Comparison of ENCODE assay signal across 19 cellular contexts in genomic region chr22:49462291-49462690, GRCh38.
A peak's percentile ranks its signal among the peaks of the same experiment; 100 is the strongest.
DNase-seq lines count a peak whose midpoint lies in the region; ATAC-seq, FAIRE-seq and TF ChIP-seq lines count a peak whose summit lies in the region.
"Had no signal": no experiment of that assay in that cellular context is flagged by ENCODE, and none has a peak within 500 bp of the region (broad histone marks: within the 10 kb centered on the region; RNA-seq: fewer than 3 reads in every experiment).

No MANE protein-coding gene starts in this region.

- no peak overlapping the region for H3K4me2 ChIP-seq in osteoblast (ENCODE audit: insufficient read depth, low read length)
- H3K4me2 ChIP-seq: A549 had no signal

- no peak overlapping the region for H3K4me3 ChIP-seq in osteoblast (ENCODE audit: insufficient read depth, low read length)
- H3K4me3 ChIP-seq: A549 had no signal

- no peaks in the 10 kb centered on the region for H3K36me3 Mint-ChIP-seq in T-helper 17 cell (ENCODE audit: low read depth)
- H3K36me3 Mint-ChIP-seq: CD4-positive, alpha-beta memory T cell; IgD-negative memory B cell had no signal

- no peaks in the 10 kb centered on the region for H4K20me1 ChIP-seq in osteoblast (ENCODE audit: insufficient read depth, low read length)

- TF ChIP-seq POLR2A in GM12891 (IDR thresholded peaks at IDR 0.05; ENCODE audit: low read depth, low read length) = no peak

- H3K9me3 ChIP-seq in osteoblast (ENCODE audit: low read depth, low read length) (no peaks in the 10 kb centered on the region), T-helper 17 cell (ENCODE audit: control insufficient read depth, low read length, poor library complexity, severe bottlenecking) (no peaks in the 10 kb centered on the region)
- H3K9me3 ChIP-seq: A549 had no signal

- H3K4me1 ChIP-seq in osteoblast (ENCODE audit: insufficient read depth, low read length) = no peaks in the 10 kb centered on the region
- H3K4me1 ChIP-seq: A549 had no signal

- H3K4me1 Mint-ChIP-seq in T-helper 17 cell = peaks cover 3% of the 10 kb centered on the region
- H3K4me1 Mint-ChIP-seq: IgD-negative memory B cell had no signal

- no peak for TF ChIP-seq CTCF in osteoblast (IDR thresholded peaks at IDR 0.05; ENCODE audit: extremely low read depth, low read depth, low read length)

- no peaks in the 10 kb centered on the region for H3K79me2 ChIP-seq in osteoblast (ENCODE audit: insufficient read depth, low read length)

- FAIRE-seq in GM12891 (lab: Jason Lieb, UNC) = no peak
- FAIRE-seq: A549, HepG2 had no signal

- H3K36me3 ChIP-seq in osteoblast (ENCODE audit: insufficient read depth, low read length) = no peaks in the 10 kb centered on the region

- ATAC-seq in Right ventricle myocardium superior (ENCODE audit: poor library complexity) (no peak), T-helper 17 cell (no peak), HG03469 (IDR thresholded peaks at IDR 0.05; ENCODE audit: unreplicated experiment) (no peak)
- ATAC-seq: A549, HepG2 had no signal

- no peak overlapping the region for H2AFZ ChIP-seq in osteoblast (ENCODE audit: low read length)

- no peak overlapping the region for H3K27ac Mint-ChIP-seq in T-helper 17 cell
- H3K27ac Mint-ChIP-seq: CD4-positive, alpha-beta memory T cell had no signal

- no peaks in the 10 kb centered on the region for H3K27me3 ChIP-seq in osteoblast (ENCODE audit: insufficient read depth, low read length)

- H3K27me3 Mint-ChIP-seq in T-helper 17 cell = no peaks in the 10 kb centered on the region
- H3K27me3 Mint-ChIP-seq: IgD-negative memory B cell had no signal

- intact Hi-C loops in cardiac septum (cut with DNase I) = no loop called here
- intact Hi-C loops in Right ventricle myocardium superior (cut with DNase I) = no loop called here

- H3K4me3 Mint-ChIP-seq in T-helper 17 cell = no peak overlapping the region
- H3K4me3 Mint-ChIP-seq: CD14-positive monocyte; CD4-positive, alpha-beta memory T cell; H9; IgD-negative memory B cell had no signal

- DNase-seq in cardiac septum (ENCODE audit: low spot score) = peak; percentile 17
- DNase-seq in Right ventricle myocardium superior = no peak
- peak; percentile 91 for DNase-seq in foreskin melanocyte
- peak; percentile 25 for DNase-seq in osteoblast (ENCODE audit: insufficient read length, low spot score, missing footprints)
- DNase-seq in GM12891 (ENCODE audit: insufficient read length, low spot score) = no peak
- no peak for DNase-seq in T-helper 17 cell
- DNase-seq: AML-193; CD4-positive, alpha-beta memory T cell; DMS153; DMS79; GDM1; GOT3; H9 had no signal

- no peak overlapping the region for H3K27ac ChIP-seq in osteoblast (ENCODE audit: low read depth, low read length)
- H3K27ac ChIP-seq: 22Rv1, A549 had no signal

TF ChIP-seq in GM12891, 5 proteins besides CTCF, POLR2A, EP300 and RAD21:
- no peak for TF ChIP-seq PAX5 (IDR thresholded peaks at IDR 0.05; ENCODE audit: insufficient read depth, low read length, severe bottlenecking)
- no peak for TF ChIP-seq POU2F2 (IDR thresholded peaks at IDR 0.05; ENCODE audit: low read depth, low read length)
- TF ChIP-seq POLR2AphosphoS5 (IDR thresholded peaks at IDR 0.05; ENCODE audit: low read depth, low read length) = no peak
- no peak for TF ChIP-seq SPI1 (IDR thresholded peaks at IDR 0.05; ENCODE audit: low read depth, low read length)
- TF ChIP-seq TAF1 (IDR thresholded peaks at IDR 0.05; ENCODE audit: low read depth, low read length) = no peak

Comparison
In these comparisons a context has a peak if more than half of its experiments do, and no peak if none do; other contexts are left out.
1. DNase-seq: peak in cardiac septum (single experiment), foreskin melanocyte (single experiment) and osteoblast (single experiment); none in Right ventricle myocardium superior (single experiment), GM12891 (single experiment) and T-helper 17 cell (0 of 3).